8 cellular contexts compared by ENCODE assay signal in genomic region chr16:67162439-67163163, GRCh38. TPM values are rescaled to one million over a fixed set of nuclear protein-coding genes. Genes with fewer than 3 reads are reported as not detected.
DNase-seq lines count a peak whose midpoint lies in the region; ATAC-seq lines count a peak whose summit lies in the region.

No MANE protein-coding gene starts in this region.

- peaks cover 100% of the 10 kb centered on the region for H3K27me3 ChIP-seq in iPS-18a (ENCODE audit: control insufficient read depth, insufficient read depth, low read length)

- H3K4me3 ChIP-seq in iPS-18a (ENCODE audit: low read length) = peak overlapping the region; percentile 30

- H3K4me1 ChIP-seq in iPS-18a (ENCODE audit: control insufficient read depth, low read depth, low read length) = peaks cover 3% of the 10 kb centered on the region

- no peak for DNase-seq in activated CD4-positive, alpha-beta T cell treated with anti-CD3 and anti-CD28 coated beads, Interleukin-2, amount 10 ng/mL, durations not matched to agents 7 days and 5 days
- no peak for DNase-seq in activated CD4-positive, alpha-beta T cell treated with anti-CD3 and anti-CD28 coated beads for 1 hour
- no peak for DNase-seq in activated T-helper 1 cell treated with anti-CD3 and anti-CD28 coated beads, Interleukin-12 subunit alpha, Interleukin-12 subunit beta, Interleukin-2, Interleukin-4 antibody, amounts not matched to agents 30 ng/mL and 10 ng/mL and 1 ng/mL, durations not matched to agents 14 hours and 24 hours and 36 hours (ENCODE audit: low spot score)
- no peak for DNase-seq in activated CD8-positive, alpha-beta memory T cell treated with anti-CD3 and anti-CD28 coated beads, Interleukin-2, amount 10 ng/mL, durations not matched to agents 7 days and 5 days
- no peak for DNase-seq in HUDEP-2 (lab: John Stamatoyannopoulos, UW; ENCODE audit: unreplicated experiment in 76 of 76)
- DNase-seq in retina = no peak

- H3K27ac ChIP-seq in iPS-18a (ENCODE audit: low read length) (no peak overlapping the region), temporal lobe (ENCODE audit: low read depth, low read length) (peak overlapping the region; percentile 62)

- no peaks in the 10 kb centered on the region for H3K36me3 ChIP-seq in iPS-18a (ENCODE audit: control insufficient read depth, low read depth, low read length)

- no peaks in the 10 kb centered on the region for H3K9me3 Mint-ChIP-seq in activated CD4-positive, alpha-beta T cell treated with anti-CD3 and anti-CD28 coated beads, Interleukin-2, amount 10 ng/mL, durations not matched to agents 7 days and 5 days
- H3K9me3 Mint-ChIP-seq in activated T-helper 1 cell treated with anti-CD3 and anti-CD28 coated beads, Interleukin-12 subunit alpha, Interleukin-12 subunit beta, Interleukin-2, Interleukin-4 antibody, amounts not matched to agents 30 ng/mL and 10 ng/mL and 1 ng/mL, durations not matched to agents 14 hours and 24 hours and 36 hours = no peaks in the 10 kb centered on the region
- H3K9me3 Mint-ChIP-seq in activated CD8-positive, alpha-beta memory T cell treated with anti-CD3 and anti-CD28 coated beads, Interleukin-2, amount 10 ng/mL, durations not matched to agents 7 days and 5 days (ENCODE audit: low read depth) = no peaks in the 10 kb centered on the region

- no peak for ATAC-seq in activated CD8-positive, alpha-beta memory T cell treated with anti-CD3 and anti-CD28 coated beads, Interleukin-2, amount 10 ng/mL, durations not matched to agents 7 days and 5 days

- peaks cover 26% of the 10 kb centered on the region for H3K36me3 Mint-ChIP-seq in activated CD4-positive, alpha-beta T cell treated with anti-CD3 and anti-CD28 coated beads, Interleukin-2, amount 10 ng/mL, durations not matched to agents 7 days and 5 days (ENCODE audit: low read depth)
- peaks cover 5% of the 10 kb centered on the region for H3K36me3 Mint-ChIP-seq in activated T-helper 1 cell treated with anti-CD3 and anti-CD28 coated beads, Interleukin-12 subunit alpha, Interleukin-12 subunit beta, Interleukin-2, Interleukin-4 antibody, amounts not matched to agents 30 ng/mL and 10 ng/mL and 1 ng/mL, durations not matched to agents 14 hours and 24 hours and 36 hours (ENCODE audit: low read depth)
- peaks cover 7% of the 10 kb centered on the region for H3K36me3 Mint-ChIP-seq in activated CD8-positive, alpha-beta memory T cell treated with anti-CD3 and anti-CD28 coated beads, Interleukin-2, amount 10 ng/mL, durations not matched to agents 7 days and 5 days

- H3K4me3 Mint-ChIP-seq in activated CD4-positive, alpha-beta T cell treated with anti-CD3 and anti-CD28 coated beads, Interleukin-2, amount 10 ng/mL, durations not matched to agents 7 days and 5 days = peak overlapping the region; percentile 51
- H3K4me3 Mint-ChIP-seq in activated T-helper 1 cell treated with anti-CD3 and anti-CD28 coated beads, Interleukin-12 subunit alpha, Interleukin-12 subunit beta, Interleukin-2, Interleukin-4 antibody, amounts not matched to agents 30 ng/mL and 10 ng/mL and 1 ng/mL, durations not matched to agents 14 hours and 24 hours and 36 hours = peak overlapping the region; percentile 74
- H3K4me3 Mint-ChIP-seq in activated CD8-positive, alpha-beta memory T cell treated with anti-CD3 and anti-CD28 coated beads, Interleukin-2, amount 10 ng/mL, durations not matched to agents 7 days and 5 days = no peak overlapping the region

- H3K9me3 ChIP-seq in iPS-18a (ENCODE audit: control insufficient read depth, low read depth, low read length) = no peaks in the 10 kb centered on the region

- H3K9ac ChIP-seq in iPS-18a (ENCODE audit: low read length) = no peak overlapping the region

- POLR2A ChIA-PET in activated CD4-positive, alpha-beta T cell treated with anti-CD3 and anti-CD28 coated beads, Interleukin-2, amount 10 ng/mL, durations not matched to agents 7 days and 5 days (lab: Charles Lee) = interaction anchor here (0.6 to 0.7 kb wide), 2 partner anchors 9 to 210 kb away, joined by 3 read pairs; no protein-coding TSS in a partner anchor

- CTCF ChIA-PET in activated CD4-positive, alpha-beta T cell treated with anti-CD3 and anti-CD28 coated beads, Interleukin-2, amount 10 ng/mL, durations not matched to agents 7 days and 5 days (lab: Charles Lee) = interaction anchor here (0.5 to 8.0 kb wide), 17 partner anchors 7 to 918 kb away, joined by 3 to 137 read pairs (median 4); partner anchors contain the start of genes B3GNT9, MATCAP1, NOL3 and TMEM208
- CTCF ChIA-PET in activated CD8-positive, alpha-beta memory T cell treated with anti-CD3 and anti-CD28 coated beads, Interleukin-2, amount 10 ng/mL, durations not matched to agents 7 days and 5 days (lab: Charles Lee) = interaction anchor here (0.9 to 17.0 kb wide), 14 partner anchors 7 to 219 kb away, joined by 3 to 395 read pairs (median 4); partner anchors contain the start of genes CES3, FHOD1, MATCAP1 and NOL3

- intact Hi-C loops in activated T-helper 1 cell treated with anti-CD3 and anti-CD28 coated beads, Interleukin-12 subunit alpha, Interleukin-12 subunit beta, Interleukin-2, Interleukin-4 antibody, amounts not matched to agents 30 ng/mL and 10 ng/mL and 1 ng/mL, durations not matched to agents 14 hours and 24 hours and 36 hours (cut with micrococcal nuclease) = no loop called here

- peak overlapping the region; percentile 2 for H3K27ac Mint-ChIP-seq in activated CD4-positive, alpha-beta T cell treated with anti-CD3 and anti-CD28 coated beads, Interleukin-2, amount 10 ng/mL, durations not matched to agents 7 days and 5 days
- peak overlapping the region; percentile 80 for H3K27ac Mint-ChIP-seq in activated T-helper 1 cell treated with anti-CD3 and anti-CD28 coated beads, Interleukin-12 subunit alpha, Interleukin-12 subunit beta, Interleukin-2, Interleukin-4 antibody, amounts not matched to agents 30 ng/mL and 10 ng/mL and 1 ng/mL, durations not matched to agents 14 hours and 24 hours and 36 hours
- H3K27ac Mint-ChIP-seq in activated CD8-positive, alpha-beta memory T cell treated with anti-CD3 and anti-CD28 coated beads, Interleukin-2, amount 10 ng/mL, durations not matched to agents 7 days and 5 days = no peak overlapping the region

- peaks cover 35% of the 10 kb centered on the region for H3K27me3 Mint-ChIP-seq in activated CD4-positive, alpha-beta T cell treated with anti-CD3 and anti-CD28 coated beads, Interleukin-2, amount 10 ng/mL, durations not matched to agents 7 days and 5 days
- peaks cover 16% of the 10 kb centered on the region for H3K27me3 Mint-ChIP-seq in activated T-helper 1 cell treated with anti-CD3 and anti-CD28 coated beads, Interleukin-12 subunit alpha, Interleukin-12 subunit beta, Interleukin-2, Interleukin-4 antibody, amounts not matched to agents 30 ng/mL and 10 ng/mL and 1 ng/mL, durations not matched to agents 14 hours and 24 hours and 36 hours (ENCODE audit: insufficient read depth)
- peaks cover 34% of the 10 kb centered on the region for H3K27me3 Mint-ChIP-seq in activated CD8-positive, alpha-beta memory T cell treated with anti-CD3 and anti-CD28 coated beads, Interleukin-2, amount 10 ng/mL, durations not matched to agents 7 days and 5 days

- H3K4me1 Mint-ChIP-seq in activated CD4-positive, alpha-beta T cell treated with anti-CD3 and anti-CD28 coated beads, Interleukin-2, amount 10 ng/mL, durations not matched to agents 7 days and 5 days = peaks cover 51% of the 10 kb centered on the region
- H3K4me1 Mint-ChIP-seq in activated T-helper 1 cell treated with anti-CD3 and anti-CD28 coated beads, Interleukin-12 subunit alpha, Interleukin-12 subunit beta, Interleukin-2, Interleukin-4 antibody, amounts not matched to agents 30 ng/mL and 10 ng/mL and 1 ng/mL, durations not matched to agents 14 hours and 24 hours and 36 hours (ENCODE audit: low read depth) = peaks cover 37% of the 10 kb centered on the region
- peaks cover 53% of the 10 kb centered on the region for H3K4me1 Mint-ChIP-seq in activated CD8-positive, alpha-beta memory T cell treated with anti-CD3 and anti-CD28 coated beads, Interleukin-2, amount 10 ng/mL, durations not matched to agents 7 days and 5 days

RNA-seq across cellular contexts. Expression of gene HSF4, which starts 1.9 kb away (rescaled TPM):
- 10 to 100 TPM; 49.6 to 58.1 TPM for total RNA-seq in activated CD4-positive, alpha-beta T cell treated with anti-CD3 and anti-CD28 coated beads, Interleukin-2, amount 10 ng/mL, durations not matched to agents 7 days and 5 days
- total RNA-seq in activated T-helper 1 cell treated with anti-CD3 and anti-CD28 coated beads, Interleukin-12 subunit alpha, Interleukin-12 subunit beta, Interleukin-2, Interleukin-4 antibody, amounts not matched to agents 30 ng/mL and 10 ng/mL and 1 ng/mL, durations not matched to agents 14 hours and 24 hours and 36 hours = 30.3 and 36.8 TPM in 2 replicates
- total RNA-seq in temporal lobe = 5.9 TPM
- 10 to 100 TPM; 15.0 to 43.7 TPM for total RNA-seq in activated CD8-positive, alpha-beta memory T cell treated with anti-CD3 and anti-CD28 coated beads, Interleukin-2, amount 10 ng/mL, durations not matched to agents 7 days and 5 days

RNA-seq across cellular contexts. Expression of gene FBXL8, which starts 2.8 kb away (rescaled TPM):
- total RNA-seq in activated CD4-positive, alpha-beta T cell treated with anti-CD3 and anti-CD28 coated beads, Interleukin-2, amount 10 ng/mL, durations not matched to agents 7 days and 5 days = 10 to 100 TPM; 35.7 to 46.6 TPM
- 19.3 and 22.4 TPM in 2 replicates for total RNA-seq in activated T-helper 1 cell treated with anti-CD3 and anti-CD28 coated beads, Interleukin-12 subunit alpha, Interleukin-12 subunit beta, Interleukin-2, Interleukin-4 antibody, amounts not matched to agents 30 ng/mL and 10 ng/mL and 1 ng/mL, durations not matched to agents 14 hours and 24 hours and 36 hours
- total RNA-seq in temporal lobe = 0.49 TPM
- 10 to 100 TPM; 15.7 to 24.5 TPM for total RNA-seq in activated CD8-positive, alpha-beta memory T cell treated with anti-CD3 and anti-CD28 coated beads, Interleukin-2, amount 10 ng/mL, durations not matched to agents 7 days and 5 days

RNA-seq across cellular contexts. Expression of gene TRADD, which starts 2.9 kb away (rescaled TPM):
- 10 to 100 TPM; 47.2 to 57.5 TPM for total RNA-seq in activated CD4-positive, alpha-beta T cell treated with anti-CD3 and anti-CD28 coated beads, Interleukin-2, amount 10 ng/mL, durations not matched to agents 7 days and 5 days
- total RNA-seq in activated T-helper 1 cell treated with anti-CD3 and anti-CD28 coated beads, Interleukin-12 subunit alpha, Interleukin-12 subunit beta, Interleukin-2, Interleukin-4 antibody, amounts not matched to agents 30 ng/mL and 10 ng/mL and 1 ng/mL, durations not matched to agents 14 hours and 24 hours and 36 hours = 29.0 TPM in 2 replicates
- total RNA-seq in temporal lobe = 0.98 TPM
- total RNA-seq in activated CD8-positive, alpha-beta memory T cell treated with anti-CD3 and anti-CD28 coated beads, Interleukin-2, amount 10 ng/mL, durations not matched to agents 7 days and 5 days = 10 to 100 TPM; 36.4 to 52.6 TPM

RNA-seq across cellular contexts. Expression of gene NOL3, which starts 7.7 kb away (rescaled TPM):
- 10 to 100 TPM in 1 of 2 experiments, 1 to 10 TPM in 1; 8.9 to 13.3 TPM for total RNA-seq in activated CD4-positive, alpha-beta T cell treated with anti-CD3 and anti-CD28 coated beads, Interleukin-2, amount 10 ng/mL, durations not matched to agents 7 days and 5 days
- total RNA-seq in activated T-helper 1 cell treated with anti-CD3 and anti-CD28 coated beads, Interleukin-12 subunit alpha, Interleukin-12 subunit beta, Interleukin-2, Interleukin-4 antibody, amounts not matched to agents 30 ng/mL and 10 ng/mL and 1 ng/mL, durations not matched to agents 14 hours and 24 hours and 36 hours = 19.0 and 22.9 TPM in 2 replicates
- 4.2 TPM for total RNA-seq in temporal lobe
- total RNA-seq in activated CD8-positive, alpha-beta memory T cell treated with anti-CD3 and anti-CD28 coated beads, Interleukin-2, amount 10 ng/mL, durations not matched to agents 7 days and 5 days = 10 to 100 TPM in 1 of 2 experiments, 1 to 10 TPM in 1; 3.3 to 10.3 TPM

RNA-seq across cellular contexts. Expression of gene B3GNT9, which starts 11.8 kb away (rescaled TPM):
- total RNA-seq in activated CD4-positive, alpha-beta T cell treated with anti-CD3 and anti-CD28 coated beads, Interleukin-2, amount 10 ng/mL, durations not matched to agents 7 days and 5 days = 1 to 10 TPM; 7.1 to 7.2 TPM
- total RNA-seq in activated T-helper 1 cell treated with anti-CD3 and anti-CD28 coated beads, Interleukin-12 subunit alpha, Interleukin-12 subunit beta, Interleukin-2, Interleukin-4 antibody, amounts not matched to agents 30 ng/mL and 10 ng/mL and 1 ng/mL, durations not matched to agents 14 hours and 24 hours and 36 hours = 6.2 TPM in 2 replicates
- 0.98 TPM for total RNA-seq in temporal lobe
- 1 to 10 TPM; 5.6 to 7.9 TPM for total RNA-seq in activated CD8-positive, alpha-beta memory T cell treated with anti-CD3 and anti-CD28 coated beads, Interleukin-2, amount 10 ng/mL, durations not matched to agents 7 days and 5 days

Comparison
In these comparisons a context has a peak if more than half of its experiments do, and no peak if none do; other contexts are left out.
1. RNA of gene FBXL8, which starts 2.8 kb away (total RNA-seq): 35.7 to 46.6 TPM in activated CD4-positive, alpha-beta T cell treated with anti-CD3 and anti-CD28 coated beads, Interleukin-2, amount 10 ng/mL, durations not matched to agents 7 days and 5 days, 15.7 to 24.5 TPM in activated CD8-positive, alpha-beta memory T cell treated with anti-CD3 and anti-CD28 coated beads, Interleukin-2, amount 10 ng/mL, durations not matched to agents 7 days and 5 days and 19.3 to 22.4 TPM in activated T-helper 1 cell treated with anti-CD3 and anti-CD28 coated beads, Interleukin-12 subunit alpha, Interleukin-12 subunit beta, Interleukin-2, Interleukin-4 antibody, amounts not matched to agents 30 ng/mL and 10 ng/mL and 1 ng/mL, durations not matched to agents 14 hours and 24 hours and 36 hours; 0.49 TPM in temporal lobe (single experiment); every median in the first group is over 10 times any median in the second.
2. RNA of gene TRADD, which starts 2.9 kb away (total RNA-seq): 47.2 to 57.5 TPM in activated CD4-positive, alpha-beta T cell treated with anti-CD3 and anti-CD28 coated beads, Interleukin-2, amount 10 ng/mL, durations not matched to agents 7 days and 5 days, 36.4 to 52.6 TPM in activated CD8-positive, alpha-beta memory T cell treated with anti-CD3 and anti-CD28 coated beads, Interleukin-2, amount 10 ng/mL, durations not matched to agents 7 days and 5 days and 29.0 TPM in activated T-helper 1 cell treated with anti-CD3 and anti-CD28 coated beads, Interleukin-12 subunit alpha, Interleukin-12 subunit beta, Interleukin-2, Interleukin-4 antibody, amounts not matched to agents 30 ng/mL and 10 ng/mL and 1 ng/mL, durations not matched to agents 14 hours and 24 hours and 36 hours; 0.98 TPM in temporal lobe (single experiment); every median in the first group is over 10 times any median in the second.